Comparison of ENCODE assay signal across 8 cellular contexts in genomic region chr13:72782717-72783116, GRCh38. TPM values are rescaled to one million over a fixed set of nuclear protein-coding genes. Genes with fewer than 3 reads are reported as not detected.
A peak's percentile ranks its signal among the peaks of the same experiment; 100 is the strongest.
DNase-seq lines count a peak whose midpoint lies in the region; ATAC-seq and TF ChIP-seq lines count a peak whose summit lies in the region.

No MANE protein-coding gene starts in this region.

- intact Hi-C loops in prostate gland (cut with DNase I), result loop anchor here (1.0 to 5.0 kb wide), 2 partner anchors 55 to 275 kb away; partner anchors contain the start of genes BORA, KLF5 and MZT1

- TF ChIP-seq CTCF in RWPE2 (IDR thresholded peaks at IDR 0.05; ENCODE audit: poor library complexity, severe bottlenecking), result no peak
- TF ChIP-seq CTCF in prostate gland (IDR thresholded peaks at IDR 0.05), result no peak

- H3K27me3 ChIP-seq in RWPE2 (ENCODE audit: insufficient read depth, poor library complexity, severe bottlenecking) (no peaks in the 10 kb centered on the region), prostate gland (replicated peaks; ENCODE audit: insufficient read depth) (no peaks in the 10 kb centered on the region)

- H3K4me1 ChIP-seq in RWPE2 (ENCODE audit: insufficient read depth, poor library complexity, severe bottlenecking), result peaks cover 13% of the 10 kb centered on the region
- H3K4me1 ChIP-seq in prostate gland (replicated peaks), result peaks cover 3% of the 10 kb centered on the region

- peaks cover 61% of the 10 kb centered on the region for H3K36me3 ChIP-seq in RWPE2 (ENCODE audit: low read depth)
- H3K36me3 ChIP-seq in prostate gland, result peaks cover 0 to 3% of the 10 kb centered on the region in 2 donors

- peak overlapping the region; percentile 47 for H3K27ac ChIP-seq in RWPE2 (ENCODE audit: poor library complexity, severe bottlenecking)
- peak overlapping the region; percentile 68 to 75 for H3K27ac ChIP-seq in prostate gland

- no peak for TF ChIP-seq POLR2A in erythroblast (IDR thresholded peaks at IDR 0.05; ENCODE audit: low read length)
- no peak for TF ChIP-seq POLR2A in prostate gland (IDR thresholded peaks at IDR 0.05)

- DNase-seq in HCEC 1CT (peak; percentile 14), RWPE2 (ENCODE audit: low spot score) (no peak), erythroblast (lab: John Stamatoyannopoulos, UW) (peak; percentile 36 to 39), prostate gland (ENCODE audit: low spot score) (no peak), DMS153 treated with DMSO at 0.1 percent for 48 hours (lab: John Stamatoyannopoulos, UW; ENCODE audit: unreplicated experiment) (no peak), SK-N-DZ (ENCODE audit: low spot score) (no peak)

- H3K9me3 ChIP-seq in RWPE2 (ENCODE audit: severe bottlenecking), result no peaks in the 10 kb centered on the region
- H3K9me3 ChIP-seq in prostate gland, result no peaks in the 10 kb centered on the region

- ATAC-seq in RWPE2 (ENCODE audit: low read depth) (no peak), HG03439 (IDR thresholded peaks at IDR 0.05; ENCODE audit: unreplicated experiment) (no peak), HG03025 (IDR thresholded peaks at IDR 0.05; ENCODE audit: low FRiP score, unreplicated experiment) (no peak)

- peak overlapping the region; percentile 94 for H3K4me3 ChIP-seq in RWPE2 (ENCODE audit: severe bottlenecking)
- H3K4me3 ChIP-seq in prostate gland, result peak overlapping the region; percentile 83 to 90

- WGBS in prostate gland, result 4% methylated on average over 7 of the region's 7 CpGs

RNA-seq across cellular contexts. Expression of gene PIBF1, which starts 0.8 kb away (rescaled TPM):
- 10 to 100 TPM; 19.9 to 24.9 TPM for total RNA-seq in prostate gland
- polyA plus RNA-seq in SK-N-DZ (2014; cell fraction: cytosol; rRNA removed), result 25.1 and 35.2 TPM in 2 replicates
- 19.1 and 28.7 TPM in 2 replicates for polyA plus RNA-seq in SK-N-DZ (2014; cell fraction: nucleus; rRNA removed)

RNA-seq across cellular contexts. Expression of gene DIS3, which starts 1.0 kb away (rescaled TPM):
- 10 to 100 TPM; 21.1 to 29.5 TPM for total RNA-seq in prostate gland
- polyA plus RNA-seq in SK-N-DZ (2014; cell fraction: cytosol; rRNA removed), result 33.4 and 33.6 TPM in 2 replicates
- 35.1 and 35.9 TPM in 2 replicates for polyA plus RNA-seq in SK-N-DZ (2014; cell fraction: nucleus; rRNA removed)

RNA-seq across cellular contexts. Expression of gene BORA, which starts 55.0 kb away (rescaled TPM):
- total RNA-seq in prostate gland, result 1 to 10 TPM; 3.7 to 6.5 TPM
- polyA plus RNA-seq in SK-N-DZ (2014; cell fraction: cytosol; rRNA removed), result 28.9 and 29.9 TPM in 2 replicates
- polyA plus RNA-seq in SK-N-DZ (2014; cell fraction: nucleus; rRNA removed), result 28.8 and 30.7 TPM in 2 replicates

RNA-seq across cellular contexts. Expression of gene MZT1, which starts 55.3 kb away (rescaled TPM):
- 1 to 10 TPM; 2.8 to 5.4 TPM for total RNA-seq in prostate gland
- 69.3 and 79.7 TPM in 2 replicates for polyA plus RNA-seq in SK-N-DZ (2014; cell fraction: cytosol; rRNA removed)
- 24.0 and 39.0 TPM in 2 replicates for polyA plus RNA-seq in SK-N-DZ (2014; cell fraction: nucleus; rRNA removed)

Comparison
In these comparisons a context has a peak if more than half of its experiments do, and no peak if none do; other contexts are left out.
1. DNase-seq: peak in HCEC 1CT (single experiment) and erythroblast (2 of 2); none in RWPE2 (single experiment), prostate gland (single experiment), DMS153 treated with DMSO at 0.1 percent for 48 hours (single experiment) and SK-N-DZ (single experiment).